In genomic region chr19:13195678-13196077, GRCh38 we compare ENCODE assay signal across 9 cellular contexts. TPM values are rescaled to one million over a fixed set of nuclear protein-coding genes. Genes with fewer than 3 reads are reported as not detected.
DNase-seq lines count a peak whose midpoint lies in the region; ATAC-seq and TF ChIP-seq lines count a peak whose summit lies in the region.
"Had no signal": no experiment of that assay in that cellular context is flagged by ENCODE, and none has a peak within 500 bp of the region (broad histone marks: within the 10 kb centered on the region; RNA-seq: fewer than 3 reads in every experiment).

No MANE protein-coding gene starts in this region.

- intact Hi-C loops in HCT116 (cut with micrococcal nuclease): no loop called here

- ATAC-seq in HCT116: peak; percentile 70
- ATAC-seq in GM19452 (IDR thresholded peaks at IDR 0.05; ENCODE audit: unreplicated experiment): no peak
- no peak for ATAC-seq in GM18867 (IDR thresholded peaks at IDR 0.05; ENCODE audit: unreplicated experiment)

- no peaks in the 10 kb centered on the region for H3K9me2 ChIP-seq in HCT116 (ENCODE audit: insufficient read depth)

- H3K27me3 ChIP-seq in HCT116 (ENCODE audit: insufficient read depth, low read length): no peaks in the 10 kb centered on the region
- no peaks in the 10 kb centered on the region for H3K27me3 ChIP-seq in endodermal cell (ENCODE audit: control insufficient read depth, insufficient read depth, low read length, poor library complexity, severe bottlenecking)

- DNase-seq in HCT116 (ENCODE audit: low read depth, low spot score) (no peak), endodermal cell (peak; percentile 93), NCI-H187 (lab: John Stamatoyannopoulos, UW) (no peak), NCI-H345 treated with DMSO at 0.1 percent for 48 hours (lab: John Stamatoyannopoulos, UW; ENCODE audit: unreplicated experiment) (no peak)
- peak; percentile 30 for DNase-seq in T-helper 2 cell treated with Interferon-gamma antibody and Interleukin-4, amounts not matched to agents 5 μg/mL and 100 μg/mL, for 36 hours (ENCODE audit: low spot score)
- DNase-seq in stimulated activated CD4-positive, alpha-beta T cell treated with anti-CD3 and anti-CD28 coated beads, Interleukin-4, amount 100 ng/mL, for 24 hours: peak; percentile 65

- H3K9ac ChIP-seq in HCT116 (ENCODE audit: low read length) (no peak overlapping the region), endodermal cell (ENCODE audit: extremely low read depth, low read length, poor library complexity, severe bottlenecking) (no peak overlapping the region)

- CTCF ChIA-PET in HCT116 (lab: Charles Lee): interaction anchor here (1.1 to 2.0 kb wide), 10 partner anchors 10 to 139 kb away, joined by 3 to 9 read pairs (median 5); no protein-coding TSS in a partner anchor

- no peaks in the 10 kb centered on the region for H3K27me3 Mint-ChIP-seq in T-helper 2 cell treated with Interferon-gamma antibody and Interleukin-4, amounts not matched to agents 5 μg/mL and 100 μg/mL, for 36 hours (ENCODE audit: low read depth)
- no peaks in the 10 kb centered on the region for H3K27me3 Mint-ChIP-seq in endodermal cell (ENCODE audit: insufficient read depth)
- H3K27me3 Mint-ChIP-seq: dendritic cell treated with granulocyte-macrophage colony-stimulating factor and Interleukin-4, amounts not matched to agents 40 ng/mL and 50 ng/mL, for 4 days had no signal

- no peaks in the 10 kb centered on the region for H3K9me3 Mint-ChIP-seq in T-helper 2 cell treated with Interferon-gamma antibody and Interleukin-4, amounts not matched to agents 5 μg/mL and 100 μg/mL, for 36 hours
- peaks cover 3% of the 10 kb centered on the region for H3K9me3 Mint-ChIP-seq in endodermal cell
- H3K9me3 Mint-ChIP-seq: dendritic cell treated with granulocyte-macrophage colony-stimulating factor and Interleukin-4, amounts not matched to agents 40 ng/mL and 50 ng/mL, for 4 days had no signal

- H3K36me3 ChIP-seq in HCT116 (ENCODE audit: control insufficient read depth in 1 of 2, insufficient read depth in 2 of 2, low read length in 2 of 2): no peaks in the 10 kb centered on the region
- H3K36me3 ChIP-seq in endodermal cell (ENCODE audit: control insufficient read depth, insufficient read depth, low read length): no peaks in the 10 kb centered on the region

- no TSS peak for BruUV-seq in HCT116 (replicated peaks; lab: Mats Ljungman, UMichigan)

- no peaks in the 10 kb centered on the region for H3K36me3 Mint-ChIP-seq in T-helper 2 cell treated with Interferon-gamma antibody and Interleukin-4, amounts not matched to agents 5 μg/mL and 100 μg/mL, for 36 hours (ENCODE audit: low read depth)
- H3K36me3 Mint-ChIP-seq in endodermal cell (ENCODE audit: low read depth): no peaks in the 10 kb centered on the region

- no peak overlapping the region for H3K27ac Mint-ChIP-seq in T-helper 2 cell treated with Interferon-gamma antibody and Interleukin-4, amounts not matched to agents 5 μg/mL and 100 μg/mL, for 36 hours
- H3K27ac Mint-ChIP-seq in endodermal cell: peak overlapping the region; percentile 26
- H3K27ac Mint-ChIP-seq: dendritic cell treated with granulocyte-macrophage colony-stimulating factor and Interleukin-4, amounts not matched to agents 40 ng/mL and 50 ng/mL, for 4 days had no signal

- H3K4me3 ChIP-seq in HCT116 (replicated peaks in 1 of 2; ENCODE audit: low read depth in 1 of 2, low read length in 2 of 2) (no peak overlapping the region), endodermal cell (ENCODE audit: low read length) (no peak overlapping the region)

- TF ChIP-seq POLR2A in HCT116 (IDR thresholded peaks at IDR 0.05; ENCODE audit: borderline replicate concordance, extremely low read depth, insufficient read depth, insufficient read length): no peak

- H3K4me2 ChIP-seq in HCT116 (ENCODE audit: low read length): peak overlapping the region; percentile 49

- peak overlapping the region; percentile 39 for H2AFZ ChIP-seq in HCT116 (ENCODE audit: low read depth, low read length, poor library complexity, severe bottlenecking)

- WGBS in endodermal cell (ENCODE audit: insufficient coverage in 1 of 2, insufficient read length in 1 of 2), 2 experiments: 68 to 74% methylated on average over 9 to 11 of the region's 11 CpGs

- H3K79me2 ChIP-seq in HCT116 (ENCODE audit: insufficient read depth, low read length): no peaks in the 10 kb centered on the region

- TF ChIP-seq CTCF in HCT116 (IDR thresholded peaks at IDR 0.05 in 2 of 3, conservative IDR thresholded peaks at IDR 0.05 in 1 of 3; ENCODE audit: borderline replicate concordance in 1 of 3, insufficient read depth in 1 of 3, low read depth in 2 of 3, low read length in 2 of 3) (peak; percentile 30 to 64 (median 46); a peak in 4 of 6 replicates), endodermal cell (conservative IDR thresholded peaks at IDR 0.05) (peak; percentile 87)

- no peaks in the 10 kb centered on the region for H4K20me1 ChIP-seq in HCT116 (ENCODE audit: insufficient read depth)

- H3K4me3 Mint-ChIP-seq in T-helper 2 cell treated with Interferon-gamma antibody and Interleukin-4, amounts not matched to agents 5 μg/mL and 100 μg/mL, for 36 hours: no peak overlapping the region
- H3K4me3 Mint-ChIP-seq in endodermal cell: no peak overlapping the region
- H3K4me3 Mint-ChIP-seq: dendritic cell treated with granulocyte-macrophage colony-stimulating factor and Interleukin-4, amounts not matched to agents 40 ng/mL and 50 ng/mL, for 4 days had no signal

- peaks cover 28 to 38% of the 10 kb centered on the region in 2 experiments for H3K4me1 ChIP-seq in HCT116 (ENCODE audit: control insufficient read depth in 1 of 2, insufficient read depth in 2 of 2, low read length in 2 of 2)
- no peaks in the 10 kb centered on the region for H3K4me1 ChIP-seq in endodermal cell (ENCODE audit: control insufficient read depth, insufficient read depth, low read length)

- peaks cover 13% of the 10 kb centered on the region for H3K4me1 Mint-ChIP-seq in T-helper 2 cell treated with Interferon-gamma antibody and Interleukin-4, amounts not matched to agents 5 μg/mL and 100 μg/mL, for 36 hours (ENCODE audit: low read depth)
- H3K4me1 Mint-ChIP-seq in endodermal cell: no peaks in the 10 kb centered on the region

- H3K9me3 ChIP-seq in HCT116 (ENCODE audit: control insufficient read depth in 1 of 2, insufficient read depth in 1 of 2, low read depth in 1 of 2, low read length in 2 of 2) (no peaks in the 10 kb centered on the region), endodermal cell (ENCODE audit: control insufficient read depth, low read length) (no peaks in the 10 kb centered on the region)

- POLR2A ChIA-PET in HCT116 (lab: Charles Lee): interaction anchor here (0.8 to 1.5 kb wide), 3 partner anchors 27 to 41 kb away, joined by 3 to 4 read pairs (median 3); no protein-coding TSS in a partner anchor

- RAD21 ChIA-PET in HCT116 (lab: Charles Lee; ENCODE audit: low non-redundant PET in 1 of 2, low total read pairs in 2 of 2, uncharacterized antibody in 2 of 2, unreplicated experiment in 2 of 2): interaction anchor here in 1 of 2 experiments (1.5 kb wide), 1 partner anchor 32 kb away, joined by 5 read pairs; no protein-coding TSS in a partner anchor

- TF ChIP-seq RAD21 in HCT116 (IDR thresholded peaks at IDR 0.05; ENCODE audit: low read depth): peak; percentile 60; the same call in 1 of the 2 replicates

- H3K27ac ChIP-seq in HCT116 (ENCODE audit: low read depth, low read length): peak overlapping the region; percentile 36
- H3K27ac ChIP-seq in endodermal cell (ENCODE audit: low read depth, low read length): no peak overlapping the region

TF ChIP-seq in HCT116, 20 proteins besides CTCF, POLR2A, EP300 and RAD21 (continues in another document):
- TF ChIP-seq REST (IDR thresholded peaks at IDR 0.05; ENCODE audit: low read depth): no peak
- no peak for TF ChIP-seq FOSL1 (IDR thresholded peaks at IDR 0.05; ENCODE audit: low read depth)
- TF ChIP-seq ZFX (IDR thresholded peaks at IDR 0.05): 0 out of 2 replicates have a peak, but pooled peaks have one; percentile 19
- TF ChIP-seq EGR1 (IDR thresholded peaks at IDR 0.05; ENCODE audit: low read depth): no peak
- TF ChIP-seq CBX3 (IDR thresholded peaks at IDR 0.05; ENCODE audit: low read depth): no peak

RNA-seq across cellular contexts. Expression of gene IER2, which starts 45.5 kb away (rescaled TPM):
- 247 TPM for total RNA-seq in HCT116 (2021; ENCODE audit: unreplicated experiment)
- 284 and 315 TPM in 2 replicates for polyA plus RNA-seq in HCT116 (2012)
- 10 to 100 TPM; 55.3 to 66.6 TPM for total RNA-seq in endodermal cell
- polyA plus RNA-seq in endodermal cell (2013, experiment 1 of 2): 51.9 TPM
- polyA plus RNA-seq in endodermal cell (2013, experiment 2 of 2): 52.6 TPM

RNA-seq across cellular contexts. Expression of gene STX10, which starts 45.5 kb away (rescaled TPM):
- total RNA-seq in HCT116 (2021; ENCODE audit: unreplicated experiment) (149 TPM), endodermal cell (10 to 100 TPM; 30.8 to 34.8 TPM)
- 202 and 225 TPM in 2 replicates for polyA plus RNA-seq in HCT116 (2012)
- 44.8 TPM for polyA plus RNA-seq in endodermal cell (2013, experiment 1 of 2)
- 42.4 TPM for polyA plus RNA-seq in endodermal cell (2013, experiment 2 of 2)

Comparison
In these comparisons a context has a peak if more than half of its experiments do, and no peak if none do; other contexts are left out.
1. DNase-seq: peak in T-helper 2 cell treated with Interferon-gamma antibody and Interleukin-4, amounts not matched to agents 5 μg/mL and 100 μg/mL, for 36 hours (single experiment), endodermal cell (single experiment) and stimulated activated CD4-positive, alpha-beta T cell treated with anti-CD3 and anti-CD28 coated beads, Interleukin-4, amount 100 ng/mL, for 24 hours (single experiment); none in HCT116 (single experiment), NCI-H187 (0 of 2) and NCI-H345 treated with DMSO at 0.1 percent for 48 hours (single experiment).